ENCODE assay signal across 14 cellular contexts in genomic region chr9:135167356-135167755, GRCh38.
DNase-seq lines count a peak whose midpoint lies in the region; ATAC-seq and TF ChIP-seq lines count a peak whose summit lies in the region.
"Had no signal": no experiment of that assay in that cellular context is flagged by ENCODE, and none has a peak within 500 bp of the region (broad histone marks: within the 10 kb centered on the region; RNA-seq: fewer than 3 reads in every experiment).

No MANE protein-coding gene starts in this region.

- H3K4me1 Mint-ChIP-seq in glutamatergic neuron (ENCODE audit: low read depth, unreplicated experiment) (peaks cover 34% of the 10 kb centered on the region), GM23338 (peaks cover 17% of the 10 kb centered on the region)

- TF ChIP-seq CTCF in glutamatergic neuron (IDR thresholded peaks at IDR 0.05; ENCODE audit: partially characterized antibody, unreplicated experiment), result no peak
- TF ChIP-seq CTCF in GM23338 (conservative IDR thresholded peaks at IDR 0.05; ENCODE audit: low read depth in 2 of 2), result no peak
- TF ChIP-seq CTCF in OCI-LY7 (conservative IDR thresholded peaks at IDR 0.05; ENCODE audit: low read length), result no peak

- H3K4me1 ChIP-seq in GM23338 (ENCODE audit: insufficient read depth) (no peaks in the 10 kb centered on the region), OCI-LY7 (ENCODE audit: insufficient read depth, low read length, poor library complexity, severe bottlenecking) (no peaks in the 10 kb centered on the region)
- H3K4me1 ChIP-seq: Caco-2 had no signal

- POLR2A ChIA-PET in OCI-LY7 (lab: Charles Lee), result no interaction called here

- H3K27ac Mint-ChIP-seq in glutamatergic neuron (ENCODE audit: unreplicated experiment) (peak overlapping the region; percentile 86), GM23338 (no peak overlapping the region)
- H3K27ac Mint-ChIP-seq: CD4-positive, alpha-beta T cell; HFFc6 had no signal

- DNase-seq in Daoy (ENCODE audit: low read depth) (peak; percentile 24), SK-N-DZ (ENCODE audit: low spot score) (peak; percentile 87), glutamatergic neuron (no peak), GM23338 (ENCODE audit: low spot score) (no peak), OCI-LY7 (ENCODE audit: low spot score) (no peak)
- DNase-seq in effector CD4-positive, alpha-beta T cell, result no peak
- DNase-seq: ACHN; Caco-2; CD4-positive, alpha-beta T cell; GDM1; GOT3; H7; HFFc6 had no signal

- no peak overlapping the region for H3K27ac ChIP-seq in GM23338 (ENCODE audit: low read depth)
- H3K27ac ChIP-seq in OCI-LY7 (ENCODE audit: low read depth, low read length, poor library complexity, severe bottlenecking), result no peak overlapping the region
- H3K27ac ChIP-seq: C4-2B had no signal

- H3K4me2 ChIP-seq in GM23338, result no peak overlapping the region
- no peak overlapping the region for H3K4me2 ChIP-seq in OCI-LY7 (ENCODE audit: low read length)

- H3K9me2 ChIP-seq in GM23338 (ENCODE audit: insufficient read depth) (no peaks in the 10 kb centered on the region), OCI-LY7 (ENCODE audit: insufficient read depth, low read length) (no peaks in the 10 kb centered on the region)

- no peaks in the 10 kb centered on the region for H3K9me3 ChIP-seq in OCI-LY7 (ENCODE audit: low read length)
- H3K9me3 ChIP-seq: Caco-2 had no signal

- peaks cover 9% of the 10 kb centered on the region for H3K36me3 Mint-ChIP-seq in glutamatergic neuron (ENCODE audit: unreplicated experiment)
- H3K36me3 Mint-ChIP-seq in GM23338 (ENCODE audit: low read depth), result no peaks in the 10 kb centered on the region

- CTCF ChIA-PET in OCI-LY7 (lab: Charles Lee; ENCODE audit: unreplicated experiment), result no interaction called here

- H3K79me2 ChIP-seq in GM23338 (replicated peaks; ENCODE audit: insufficient read depth) (no peaks in the 10 kb centered on the region), OCI-LY7 (ENCODE audit: insufficient read depth, low read depth, low read length) (no peaks in the 10 kb centered on the region)

- H3K27me3 ChIP-seq in GM23338 (ENCODE audit: insufficient read depth), result no peaks in the 10 kb centered on the region

- peak overlapping the region; percentile 55 for H3K4me3 Mint-ChIP-seq in glutamatergic neuron (ENCODE audit: unreplicated experiment)
- H3K4me3 Mint-ChIP-seq in GM23338, result no peak overlapping the region
- H3K4me3 Mint-ChIP-seq: CD4-positive, alpha-beta T cell; HFFc6 had no signal

- ATAC-seq in GM23338, result no peak

- H2AFZ ChIP-seq in GM23338, result no peak overlapping the region
- H2AFZ ChIP-seq in OCI-LY7 (ENCODE audit: low read length), result no peak overlapping the region

- no peak overlapping the region for H3K4me3 ChIP-seq in GM23338
- no peak overlapping the region for H3K4me3 ChIP-seq in OCI-LY7 (ENCODE audit: low read depth, low read length, poor library complexity, severe bottlenecking)

- H3K27me3 Mint-ChIP-seq in glutamatergic neuron (ENCODE audit: unreplicated experiment), result peaks cover 9% of the 10 kb centered on the region
- peaks cover 1% of the 10 kb centered on the region for H3K27me3 Mint-ChIP-seq in GM23338 (ENCODE audit: insufficient read depth, low read depth, poor library complexity)

- no peaks in the 10 kb centered on the region for H3K36me3 ChIP-seq in GM23338 (ENCODE audit: insufficient read depth)
- no peaks in the 10 kb centered on the region for H3K36me3 ChIP-seq in OCI-LY7 (ENCODE audit: insufficient read depth, low read length)

- H3F3A ChIP-seq in GM23338 (replicated peaks; ENCODE audit: low read depth), result no peaks in the 10 kb centered on the region

- peaks cover 13% of the 10 kb centered on the region for H3K9me3 Mint-ChIP-seq in glutamatergic neuron (ENCODE audit: unreplicated experiment)
- H3K9me3 Mint-ChIP-seq in GM23338, result peaks cover 7% of the 10 kb centered on the region; the same call in 1 of the 3 replicates
- H3K9me3 Mint-ChIP-seq: CD4-positive, alpha-beta T cell had no signal

- BruUV-seq in OCI-LY7 (replicated peaks; lab: Mats Ljungman, UMichigan), result no TSS peak

- H4K20me1 ChIP-seq in GM23338 (replicated peaks; ENCODE audit: insufficient read depth) (no peaks in the 10 kb centered on the region), OCI-LY7 (ENCODE audit: insufficient read depth, low read length) (no peaks in the 10 kb centered on the region)

- intact Hi-C loops in OCI-LY7 (cut with micrococcal nuclease; ENCODE audit: unreplicated experiment), result no loop called here

TF ChIP-seq in GM23338, 12 proteins besides CTCF, POLR2A, EP300 and RAD21:
- TF ChIP-seq EZH2 (IDR thresholded peaks at IDR 0.05; ENCODE audit: low read depth, unreplicated experiment) (no peak), ZNF114 (CRISPR knock-in tag; IDR thresholded peaks at IDR 0.05) (no peak)

Comparison
In these comparisons a context has a peak if more than half of its experiments do, and no peak if none do; other contexts are left out.
1. DNase-seq: peak in Daoy (single experiment) and SK-N-DZ (single experiment); none in glutamatergic neuron (single experiment), GM23338 (single experiment), effector CD4-positive, alpha-beta T cell (single experiment) and OCI-LY7 (single experiment).